Comparison of ENCODE assay signal across 11 cellular contexts in the genomic region with DNA sequence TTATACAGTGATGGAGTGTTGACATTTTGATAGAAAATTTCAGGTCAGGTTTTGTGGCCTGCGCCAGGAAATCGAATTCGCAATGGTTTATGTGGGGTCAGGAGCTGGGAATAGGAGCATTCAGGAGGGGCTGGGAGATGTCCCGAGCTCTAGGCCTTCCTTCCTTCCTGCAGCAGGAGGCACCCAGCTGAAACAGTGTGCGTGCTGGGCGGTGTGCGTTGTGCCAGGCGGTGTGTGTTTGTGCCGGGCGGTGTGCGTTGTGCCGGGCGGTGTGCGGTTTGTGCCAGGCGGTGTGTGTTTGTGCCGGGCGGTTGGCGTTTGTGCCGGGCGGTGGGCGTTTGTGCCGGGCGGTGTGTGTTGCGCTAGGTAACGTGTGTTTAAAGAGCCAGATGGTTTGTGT. TPM values are rescaled to one million over a fixed set of nuclear protein-coding genes. Genes with fewer than 3 reads are reported as not detected.
DNase-seq lines count a peak whose midpoint lies in the region; ATAC-seq and TF ChIP-seq lines count a peak whose summit lies in the region.
"Had no signal": no experiment of that assay in that cellular context is flagged by ENCODE, and none has a peak within 500 bp of the region (broad histone marks: within the 10 kb centered on the region; RNA-seq: fewer than 3 reads in every experiment).

No MANE protein-coding gene starts in this region.

- H3K9ac ChIP-seq in GM23248 (peak overlapping the region; percentile 91; the same call in 1 of the 2 replicates), SU-DHL-6 (ENCODE audit: low read length) (no peak overlapping the region), endodermal cell (ENCODE audit: extremely low read depth, low read length, poor library complexity, severe bottlenecking) (no peak overlapping the region)

- H3K4me3 ChIP-seq in GM23248 (no peak overlapping the region), SU-DHL-6 (ENCODE audit: insufficient read depth, low read length, poor library complexity, severe bottlenecking) (no peak overlapping the region), endodermal cell (ENCODE audit: low read length) (peak overlapping the region; percentile 97)

- TF ChIP-seq CTCF in SU-DHL-6 (IDR thresholded peaks at IDR 0.05; ENCODE audit: insufficient read depth, low read length, poor library complexity, severe bottlenecking) (no peak), endodermal cell (conservative IDR thresholded peaks at IDR 0.05) (no peak), progenitor cell of endocrine pancreas (IDR thresholded peaks at IDR 0.05; ENCODE audit: unreplicated experiment) (no peak)

- DNase-seq in GM23248, result no peak
- DNase-seq in endodermal cell, result no peak
- DNase-seq in progenitor cell of endocrine pancreas (ENCODE audit: low spot score, unreplicated experiment), result no peak
- DNase-seq: effector CD4-positive, alpha-beta T cell; GF-D8; SJCRH30 had no signal

- WGBS in GM23248 (ENCODE audit: low coverage in 1 of 2, low lambda C conversion rate in 2 of 2, missing lambda C conversion rate in 2 of 2), 2 experiments, result 96% methylated on average over 20 to 25 of the region's 25 CpGs
- 95 to 100% methylated on average over 5 to 25 of the region's 25 CpGs for WGBS in endodermal cell (ENCODE audit: insufficient coverage in 1 of 2, insufficient read length in 1 of 2), 2 experiments

- H3K79me2 ChIP-seq in GM23248 (ENCODE audit: insufficient read depth) (peaks cover 40% of the 10 kb centered on the region), SU-DHL-6 (ENCODE audit: insufficient read depth, low read length) (0 out of 2 replicates have a peak, but pooled peaks cover 8% of the 10 kb centered on the region)

- in situ Hi-C loops in GM23248 (cut with MboI), result no loop called here

- no peak for ATAC-seq in GM21390 (IDR thresholded peaks at IDR 0.05; ENCODE audit: unreplicated experiment)
- no peak for ATAC-seq in HG03520 (IDR thresholded peaks at IDR 0.05; ENCODE audit: unreplicated experiment)
- no peak for ATAC-seq in activated CD4-positive, CD25-positive, alpha-beta regulatory T cell treated with anti-CD3 and anti-CD28 coated beads, Interleukin-2, amount 50 U/mL, for 24 hours

- H3K4me2 ChIP-seq in GM23248 (ENCODE audit: unreplicated experiment) (no peak overlapping the region), SU-DHL-6 (ENCODE audit: low read depth, low read length, poor library complexity, severe bottlenecking) (peak overlapping the region; percentile 67)

- peak overlapping the region; percentile 31 for H3K27ac Mint-ChIP-seq in endodermal cell
- peak overlapping the region; percentile 82 for H3K27ac Mint-ChIP-seq in progenitor cell of endocrine pancreas

- H3K4me3 Mint-ChIP-seq in endodermal cell, result peak overlapping the region; percentile 85
- H3K4me3 Mint-ChIP-seq in progenitor cell of endocrine pancreas (ENCODE audit: low read depth), result peak overlapping the region; percentile 50

- H2AFZ ChIP-seq in GM23248 (no peak overlapping the region), SU-DHL-6 (ENCODE audit: low read depth, low read length, severe bottlenecking) (no peak overlapping the region)

- H3F3A ChIP-seq in GM23248 (ENCODE audit: insufficient read depth), result peaks cover 10% of the 10 kb centered on the region
- H3F3A ChIP-seq in SU-DHL-6 (ENCODE audit: insufficient read depth), result no peaks in the 10 kb centered on the region

- no peaks in the 10 kb centered on the region for H3K9me3 ChIP-seq in GM23248 (ENCODE audit: low read depth)
- no peaks in the 10 kb centered on the region for H3K9me3 ChIP-seq in SU-DHL-6 (ENCODE audit: insufficient read depth, low read length)
- no peaks in the 10 kb centered on the region for H3K9me3 ChIP-seq in endodermal cell (ENCODE audit: control insufficient read depth, low read length)
- H3K9me3 ChIP-seq: prostate gland, SJCRH30 had no signal

- H3K9me3 Mint-ChIP-seq in endodermal cell, result no peaks in the 10 kb centered on the region
- H3K9me3 Mint-ChIP-seq in progenitor cell of endocrine pancreas (ENCODE audit: low read depth), result no peaks in the 10 kb centered on the region

- H3K36me3 Mint-ChIP-seq in endodermal cell (ENCODE audit: low read depth) (peaks cover 25% of the 10 kb centered on the region), progenitor cell of endocrine pancreas (ENCODE audit: insufficient read depth) (peaks cover 5% of the 10 kb centered on the region)

- H4K20me1 ChIP-seq in GM23248 (ENCODE audit: insufficient read depth) (no peaks in the 10 kb centered on the region), SU-DHL-6 (ENCODE audit: low read depth, low read length) (no peaks in the 10 kb centered on the region)

- no peaks in the 10 kb centered on the region for H3K9me2 ChIP-seq in GM23248 (ENCODE audit: insufficient read depth)
- H3K9me2 ChIP-seq in SU-DHL-6 (replicated peaks; ENCODE audit: insufficient read depth, low read length), result no peaks in the 10 kb centered on the region

- H3K36me3 ChIP-seq in GM23248 (ENCODE audit: low read depth) (no peaks in the 10 kb centered on the region), SU-DHL-6 (ENCODE audit: low read length) (no peaks in the 10 kb centered on the region), endodermal cell (ENCODE audit: control insufficient read depth, insufficient read depth, low read length) (peaks cover 31% of the 10 kb centered on the region)
- H3K36me3 ChIP-seq: prostate gland had no signal

- no peaks in the 10 kb centered on the region for H3K27me3 ChIP-seq in GM23248 (replicated peaks; ENCODE audit: insufficient read depth)
- no peaks in the 10 kb centered on the region for H3K27me3 ChIP-seq in SU-DHL-6 (ENCODE audit: low read length)
- H3K27me3 ChIP-seq in endodermal cell (ENCODE audit: control insufficient read depth, insufficient read depth, low read length, poor library complexity, severe bottlenecking), result no peaks in the 10 kb centered on the region
- H3K27me3 ChIP-seq: SJCRH30 had no signal

- H3K4me1 Mint-ChIP-seq in endodermal cell, result peaks cover 14% of the 10 kb centered on the region
- H3K4me1 Mint-ChIP-seq in progenitor cell of endocrine pancreas (ENCODE audit: low read depth), result peaks cover 24% of the 10 kb centered on the region

- H3K27ac ChIP-seq in GM23248, result peak overlapping the region; percentile 90; the same call in 1 of the 2 replicates
- H3K27ac ChIP-seq in SU-DHL-6 (ENCODE audit: low read depth, low read length), result no peak overlapping the region
- no peak overlapping the region for H3K27ac ChIP-seq in endodermal cell (ENCODE audit: low read depth, low read length)
- H3K27ac ChIP-seq: SJCRH30 had no signal

- H3K27me3 Mint-ChIP-seq in endodermal cell (ENCODE audit: insufficient read depth) (no peaks in the 10 kb centered on the region), progenitor cell of endocrine pancreas (no peaks in the 10 kb centered on the region)

- H3K4me1 ChIP-seq in GM23248 (ENCODE audit: insufficient read depth) (peaks cover 9% of the 10 kb centered on the region), endodermal cell (ENCODE audit: control insufficient read depth, insufficient read depth, low read length) (no peaks in the 10 kb centered on the region)
- H3K4me1 ChIP-seq: SJCRH30 had no signal

RNA-seq across cellular contexts. Expression of a gene that starts 1.7 kb away (rescaled TPM):
- total RNA-seq in GM23248 (2014; rRNA removed; shearing (Covaris generic)), result 3.0 and 4.1 TPM in 2 replicates
- polyA plus RNA-seq in GM23248 (2016; fragmentation: Nextera tagmentation; extraction: Ambion mirVana), result 2.2 and 2.9 TPM in 2 replicates
- total RNA-seq in endodermal cell, result 10 to 100 TPM; 50.4 to 61.6 TPM
- 19.2 TPM for polyA plus RNA-seq in endodermal cell (2013, experiment 1 of 2)
- polyA plus RNA-seq in endodermal cell (2013, experiment 2 of 2), result 17.1 TPM
- 32.5 and 39.5 TPM in 2 replicates for total RNA-seq in progenitor cell of endocrine pancreas

RNA-seq across cellular contexts. Expression of a gene that starts 57.5 kb away (rescaled TPM):
- not detected in 2 replicates for total RNA-seq in GM23248 (2014; rRNA removed; shearing (Covaris generic))
- not detected in 2 replicates for polyA plus RNA-seq in GM23248 (2016; fragmentation: Nextera tagmentation; extraction: Ambion mirVana)
- total RNA-seq in endodermal cell (not detected), progenitor cell of endocrine pancreas (not detected in 2 replicates)
- 0.18 TPM for polyA plus RNA-seq in endodermal cell (2013, experiment 1 of 2)
- not detected for polyA plus RNA-seq in endodermal cell (2013, experiment 2 of 2)
- total RNA-seq: prostate gland, SJCRH30 had no signal

RNA-seq across cellular contexts. Expression of a gene that starts 59.1 kb away (rescaled TPM):
- total RNA-seq in GM23248 (2014; rRNA removed; shearing (Covaris generic)), result 53.4 and 85.0 TPM in 2 replicates
- 57.3 and 61.6 TPM in 2 replicates for polyA plus RNA-seq in GM23248 (2016; fragmentation: Nextera tagmentation; extraction: Ambion mirVana)
- 10 to 100 TPM; 48.8 to 72.7 TPM for total RNA-seq in endodermal cell
- polyA plus RNA-seq in endodermal cell (2013, experiment 1 of 2), result 72.4 TPM
- 65.4 TPM for polyA plus RNA-seq in endodermal cell (2013, experiment 2 of 2)
- 77.8 and 81.3 TPM in 2 replicates for total RNA-seq in progenitor cell of endocrine pancreas
